In the genomic region with DNA sequence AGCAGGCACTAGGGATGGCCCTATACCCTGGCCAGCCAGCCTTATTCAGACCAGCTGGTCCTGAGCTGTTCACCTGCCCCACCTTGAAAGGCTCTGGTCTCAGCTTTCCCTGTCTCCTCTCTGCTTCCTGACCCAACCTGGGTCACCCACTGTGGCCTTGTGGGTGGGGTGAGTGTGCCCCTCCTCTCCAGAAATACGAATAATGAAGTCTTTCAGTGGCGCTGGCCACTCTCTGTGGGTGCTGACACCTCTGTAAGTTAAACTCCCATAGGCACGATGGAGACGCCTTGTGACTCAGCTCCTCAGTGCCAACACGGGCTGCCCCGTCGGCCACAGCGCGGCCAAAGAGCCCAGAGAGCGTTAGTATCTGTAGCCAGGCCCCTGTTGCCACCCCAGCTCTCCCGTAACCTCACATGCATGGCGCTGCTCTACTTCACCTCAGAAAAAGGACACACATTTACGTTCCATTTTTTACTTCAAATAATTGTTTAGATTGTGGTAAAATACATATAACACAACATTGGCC, we compare ENCODE assay signal across 21 cellular contexts.
"Had no signal": no experiment of that assay in that cellular context is flagged by ENCODE, and none has a peak within 500 bp of the region (broad histone marks: within the 10 kb centered on the region; RNA-seq: fewer than 3 reads in every experiment).

No MANE protein-coding gene starts in this region.

- H3K4me1 ChIP-seq: left ventricle myocardium inferior, sigmoid colon, stomach, transverse colon had no signal

- ATAC-seq: esophagus mucosa, left cardiac atrium had no signal

- H3K9me3 ChIP-seq: left ventricle myocardium inferior, neutrophil, sigmoid colon, stomach, thoracic aorta, transverse colon had no signal

- H3K4me3 ChIP-seq: left ventricle myocardium inferior, lung, sigmoid colon, skin epidermis, stomach, thoracic aorta, transverse colon had no signal

- DNase-seq: cortex of kidney; effector memory CD4-positive, alpha-beta T cell; glutamatergic neuron; immature natural killer cell; kidney; left cardiac atrium; left ventricle myocardium inferior; mesenchymal stem cell; naive B cell; sigmoid colon; stimulated activated CD4-positive, alpha-beta T cell treated with anti-CD3 and anti-CD28 coated beads, Interleukin-2, amount 100 ng/mL, for 24 hours; stimulated activated CD4-positive, alpha-beta T cell treated with anti-CD3 and anti-CD28 coated beads, Interleukin-4, amount 100 ng/mL, for 4 hours; stimulated activated naive CD4-positive, alpha-beta T cell; stomach; substantia nigra; transverse colon had no signal

- H3K36me3 ChIP-seq: left ventricle myocardium inferior, neutrophil, sigmoid colon, stomach, thoracic aorta, transverse colon had no signal

- H3K27me3 ChIP-seq: neutrophil had no signal

- H3K27ac ChIP-seq: left ventricle myocardium inferior, neutrophil, sigmoid colon, skin epidermis, stomach, thoracic aorta, transverse colon had no signal
